ENCODE assay signal across 1 cellular context in genomic region chr6:71481801-71482200, GRCh38.
TF ChIP-seq lines count a peak whose summit lies in the region.

No MANE protein-coding gene starts in this region.

TF ChIP-seq in SK-N-SH, 30 proteins besides CTCF, POLR2A, EP300 and RAD21 (continued from another document):
- TF ChIP-seq IRF3 (IDR thresholded peaks at IDR 0.05; ENCODE audit: low read depth, low read length) (no peak), EZH2phosphoT487 (IDR thresholded peaks at IDR 0.05; ENCODE audit: borderline replicate concordance, low read depth) (no peak), FOSL2 (IDR thresholded peaks at IDR 0.05; ENCODE audit: borderline replicate concordance, low read depth) (no peak), RXRA (IDR thresholded peaks at IDR 0.05; ENCODE audit: borderline replicate concordance, low read depth) (no peak), PBX3 (IDR thresholded peaks at IDR 0.05) (no peak), YY1 (IDR thresholded peaks at IDR 0.05; ENCODE audit: low read depth) (no peak), TAF1 (IDR thresholded peaks at IDR 0.05; ENCODE audit: borderline replicate concordance, low read depth, low read length) (no peak), REST (IDR thresholded peaks at IDR 0.05; ENCODE audit: low read depth, low read length) (no peak)
